Comparison of ENCODE assay signal across 8 cellular contexts in genomic region chr6:33711140-33712129, GRCh38. TPM values are rescaled to one million over a fixed set of nuclear protein-coding genes. Genes with fewer than 3 reads are reported as not detected.
DNase-seq lines count a peak whose midpoint lies in the region; ATAC-seq, FAIRE-seq and TF ChIP-seq lines count a peak whose summit lies in the region.

Gene UQCC2, minus strand, starts transcription at chr6:33711700. Its CDS starts 14 bp downstream, at chr6:33711686.

- peak within 1 kb of the TSS; percentile 98 for H3K4me3 Mint-ChIP-seq in T-helper 17 cell

- peaks cover 6% of the 10 kb centered on the region for H3K36me3 Mint-ChIP-seq in T-helper 17 cell (ENCODE audit: low read depth)

- WGBS in psoas muscle, 3 donors: 1 to 2% (median 2%) methylated on average over 67 to 73 of the region's 73 CpGs

- TF ChIP-seq CTCF in GM13976 (IDR thresholded peaks at IDR 0.05; ENCODE audit: borderline replicate concordance, control extremely low read depth, extremely low read depth, insufficient read depth, missing control alignments) (peak; percentile 68), psoas muscle (IDR thresholded peaks at IDR 0.05) (peak; percentile 78)

- peaks cover 27% of the 10 kb centered on the region for H3K4me1 ChIP-seq in psoas muscle

- DNase-seq in GM13976 (ENCODE audit: low spot score) (peak; percentile 98), NCI-H1694 treated with DMSO at 0.1 percent for 48 hours (lab: John Stamatoyannopoulos, UW) (peak; percentile 91), T-helper 17 cell (peak; percentile 96 to 97 (median 96)), amygdala (lab: John Stamatoyannopoulos, UW) (peak; percentile 69 to 98 (median 93)), left ventricle myocardium superior (peak; percentile 99), psoas muscle (peak; percentile 98 to 99), urothelium cell line (ENCODE audit: low spot score) (peak; percentile 99)

- H3K27ac Mint-ChIP-seq in T-helper 17 cell: peak within 1 kb of the TSS; percentile 98

- H3K36me3 ChIP-seq in psoas muscle (ENCODE audit: insufficient read depth in 1 of 2, low read depth in 1 of 2): peaks cover 8 to 17% of the 10 kb centered on the region in 2 donors

- peak within 1 kb of the TSS; percentile 98 for H3K27ac ChIP-seq in psoas muscle

- intact Hi-C loops in left ventricle myocardium superior (cut with micrococcal nuclease) (no loop called here), psoas muscle (cut with DNase I) (loop anchor here (1.0 to 2.0 kb wide), 2 partner anchors 51 to 52 kb away; no protein-coding TSS in a partner anchor)

- peak; percentile 42 for FAIRE-seq in urothelium cell line (lab: Jason Lieb, UNC)

- H3K27me3 Mint-ChIP-seq in T-helper 17 cell: no peaks in the 10 kb centered on the region

- H3K4me3 ChIP-seq in psoas muscle: peak within 1 kb of the TSS; percentile 92

- H3K4me1 Mint-ChIP-seq in T-helper 17 cell: peaks cover 27% of the 10 kb centered on the region

- in situ Hi-C loops in GM13976 (cut with MboI; ENCODE audit: low sequenced_read_pairs, unreplicated experiment): no loop called here

- no peaks in the 10 kb centered on the region for H3K27me3 ChIP-seq in psoas muscle (ENCODE audit: insufficient read depth in 3 of 3, low read length in 2 of 3)

- ATAC-seq in HG02885 (IDR thresholded peaks at IDR 0.05; ENCODE audit: poor library complexity, unreplicated experiment) (peak; percentile 91), T-helper 17 cell (peak; percentile 95), left ventricle myocardium superior (peak; percentile 96), psoas muscle (peak; percentile 96 to 98 (median 98))

- no peaks in the 10 kb centered on the region for H3K9me3 ChIP-seq in T-helper 17 cell (ENCODE audit: control insufficient read depth, low read length, poor library complexity, severe bottlenecking)
- H3K9me3 ChIP-seq in psoas muscle: no peaks in the 10 kb centered on the region

RNA-seq across cellular contexts. Expression of gene UQCC2, which starts in this region (rescaled TPM):
- total RNA-seq in T-helper 17 cell (10 to 100 TPM; 17.3 to 19.8 TPM), left ventricle myocardium superior (190 TPM), psoas muscle (100 to 1,000 TPM; 118 to 184 (median 145) TPM)
- 100 to 1,000 TPM; 129 to 158 (median 141) TPM for polyA plus RNA-seq in psoas muscle

Comparison
In these comparisons a context has a peak if more than half of its experiments do, and no peak if none do; other contexts are left out.
1. Peak in every context shown above with its lines: DNase-seq, ATAC-seq, H3K4me3 ChIP-seq and H3K27ac ChIP-seq.